19 cellular contexts compared by ENCODE assay signal in the genomic region with DNA sequence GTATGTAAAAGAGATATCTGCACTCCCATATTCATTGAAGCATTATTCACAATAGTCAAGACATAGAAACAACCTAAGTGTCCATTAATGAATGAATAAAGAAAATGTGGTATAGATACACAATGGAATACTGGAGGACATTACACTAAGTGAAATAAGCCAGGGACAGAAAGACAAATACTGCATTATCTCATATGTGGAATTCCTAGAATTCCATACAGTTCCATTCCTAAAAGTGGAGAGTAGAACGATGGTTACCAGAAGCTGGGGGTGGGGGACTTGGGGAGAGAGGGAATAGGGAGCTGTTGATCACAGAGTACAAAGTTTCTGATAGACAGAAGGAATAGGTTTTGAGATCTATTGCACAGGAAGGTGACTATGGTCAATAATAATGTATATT. TPM values are rescaled to one million over a fixed set of nuclear protein-coding genes. Genes with fewer than 3 reads are reported as not detected.
DNase-seq lines count a peak whose midpoint lies in the region; ATAC-seq and TF ChIP-seq lines count a peak whose summit lies in the region.
"Had no signal": no experiment of that assay in that cellular context is flagged by ENCODE, and none has a peak within 500 bp of the region (broad histone marks: within the 10 kb centered on the region; RNA-seq: fewer than 3 reads in every experiment).

No MANE protein-coding gene starts in this region.

- H4K91ac ChIP-seq in IMR-90 (ENCODE audit: insufficient read depth, low read depth, low read length), result no peak overlapping the region

- H2BK20ac ChIP-seq in IMR-90 (ENCODE audit: low read depth, low read length), result no peak overlapping the region

- H3K56ac ChIP-seq in IMR-90 (ENCODE audit: extremely low read depth, insufficient read depth, low read length), result no peak overlapping the region

- H4K8ac ChIP-seq in IMR-90 (ENCODE audit: low read depth in 2 of 2, low read length in 2 of 2), result no peak overlapping the region

- H2AK5ac ChIP-seq in IMR-90 (ENCODE audit: low read depth, low read length), result no peak overlapping the region

- no peak for TF ChIP-seq RAD21 in IMR-90 (IDR thresholded peaks at IDR 0.05; ENCODE audit: low read length)

- 0 out of 2 replicates have a peak, but pooled peaks cover 2% of the 10 kb centered on the region for H3K9me1 ChIP-seq in IMR-90 (ENCODE audit: insufficient read depth, low read length)

- H2BK15ac ChIP-seq in IMR-90 (ENCODE audit: low read depth, low read length), result no peak overlapping the region

- no peak overlapping the region for H4K5ac ChIP-seq in IMR-90 (ENCODE audit: low read depth, low read length)

- H3K9ac ChIP-seq in IMR-90 (ENCODE audit: low read depth, low read length), result no peak overlapping the region

- no peak overlapping the region for H3K4me3 ChIP-seq in CD4-positive, alpha-beta memory T cell (ENCODE audit: low read length in 2 of 2)
- H3K4me3 ChIP-seq in IMR-90 (ENCODE audit: insufficient read depth, low read depth, low read length), result no peak overlapping the region
- H3K4me3 ChIP-seq: pancreas, upper lobe of left lung had no signal

- no TSS peak for BruUV-seq in IMR-90 (replicated peaks; lab: Mats Ljungman, UMichigan)

- H4K20me1 ChIP-seq in IMR-90 (ENCODE audit: insufficient read depth, low read length), result peaks cover 36% of the 10 kb centered on the region

- H3K79me1 ChIP-seq in IMR-90 (ENCODE audit: low read depth in 1 of 2, low read length in 2 of 2), result peaks cover 3 to 32% of the 10 kb centered on the region in 2 experiments; a peak in 3 of 4 replicates

- no peak overlapping the region for H2AFZ ChIP-seq in IMR-90 (replicated peaks; ENCODE audit: low read length, poor library complexity)

- POLR2A ChIA-PET in CD4-positive, alpha-beta memory T cell (lab: Charles Lee; ENCODE audit: partially characterized antibody), result interaction anchor here (1.7 kb wide), 1 partner anchor 94 kb away, joined by 4 read pairs; a partner anchor contains a TSS
- POLR2A ChIA-PET in IMR-90 (lab: Charles Lee; ENCODE audit: unreplicated experiment), result no interaction called here
- POLR2A ChIA-PET in naive thymus-derived CD8-positive, alpha-beta T cell (lab: Charles Lee), result no interaction called here
- POLR2A ChIA-PET in activated CD8-positive, alpha-beta T cell treated with anti-CD3 and anti-CD28 coated beads for 36 hours (lab: Charles Lee), result no interaction called here

- peak overlapping the region; percentile 65; the same call in 1 of the 2 replicates for H3K4me2 ChIP-seq in IMR-90 (ENCODE audit: low read depth, low read length)

- H3K18ac ChIP-seq in IMR-90 (ENCODE audit: low read depth, low read length), result no peak overlapping the region

- H3K4me1 Mint-ChIP-seq in CD4-positive, alpha-beta memory T cell, result peaks cover 47 to 80% (median 65%) of the 10 kb centered on the region in 4 donors
- peaks cover 34 to 84% (median 72%) of the 10 kb centered on the region in 4 donors for H3K4me1 Mint-ChIP-seq in naive thymus-derived CD8-positive, alpha-beta T cell
- H3K4me1 Mint-ChIP-seq in activated CD8-positive, alpha-beta T cell treated with anti-CD3 and anti-CD28 coated beads for 36 hours (ENCODE audit: low read depth), result peaks cover 60% of the 10 kb centered on the region

- peak overlapping the region in 2 of 7 donors; percentile 9 to 26 for H3K27ac Mint-ChIP-seq in CD4-positive, alpha-beta memory T cell
- peak overlapping the region in 6 of 10 donors; percentile 6 to 85 (median 34) for H3K27ac Mint-ChIP-seq in naive thymus-derived CD8-positive, alpha-beta T cell
- no peak overlapping the region for H3K27ac Mint-ChIP-seq in activated CD8-positive, alpha-beta T cell treated with anti-CD3 and anti-CD28 coated beads for 36 hours
- H3K27ac Mint-ChIP-seq: stimulated activated memory B cell treated with anti-CD40 and anti-IgM and Interleukin-4, amounts not matched to agents 10 μg/mL and 1 μg/mL and 100 μg/mL, for 72 hours had no signal

- no peak overlapping the region for H3K14ac ChIP-seq in IMR-90 (replicated peaks; ENCODE audit: low read depth, low read length)

- no peak overlapping the region for H3K23ac ChIP-seq in IMR-90 (ENCODE audit: low read depth, low read length)

- TF ChIP-seq POLR2A in IMR-90 (IDR thresholded peaks at IDR 0.05; ENCODE audit: low read depth, low read length), result no peak

- intact Hi-C loops in CD4-positive, alpha-beta memory T cell (cut with micrococcal nuclease), result no loop called here
- intact Hi-C loops in IMR-90 (cut with micrococcal nuclease) (no loop called here), sciatic nerve (cut with DNase I) (no loop called here)
- intact Hi-C loops in activated CD8-positive, alpha-beta T cell treated with anti-CD3 and anti-CD28 coated beads for 36 hours (cut with micrococcal nuclease), result no loop called here

- H2BK120ac ChIP-seq in IMR-90 (ENCODE audit: low read depth, low read length), result no peak overlapping the region

- ATAC-seq in IMR-90 (ENCODE audit: low read depth), result peak; percentile 72
- ATAC-seq in naive thymus-derived CD8-positive, alpha-beta T cell, result no peak
- ATAC-seq in HG03565 (IDR thresholded peaks at IDR 0.05; ENCODE audit: unreplicated experiment), result no peak
- no peak for ATAC-seq in sciatic nerve
- ATAC-seq in activated CD8-positive, alpha-beta T cell treated with anti-CD3 and anti-CD28 coated beads for 36 hours, result no peak
- ATAC-seq: left colon; pancreas; Right ventricle myocardium inferior; stimulated activated memory B cell treated with anti-CD40 and anti-IgM and Interleukin-4, amounts not matched to agents 10 μg/mL and 1 μg/mL and 100 μg/mL, for 72 hours had no signal

- peaks cover 0 to 12% (median 3%) of the 10 kb centered on the region in 8 donors for H3K9me3 Mint-ChIP-seq in CD4-positive, alpha-beta memory T cell
- peaks cover 0 to 4% (median 3%) of the 10 kb centered on the region in 9 donors for H3K9me3 Mint-ChIP-seq in naive thymus-derived CD8-positive, alpha-beta T cell
- H3K9me3 Mint-ChIP-seq in activated CD8-positive, alpha-beta T cell treated with anti-CD3 and anti-CD28 coated beads for 36 hours, result peaks cover 5% of the 10 kb centered on the region

- CTCF ChIA-PET in CD4-positive, alpha-beta memory T cell (lab: Charles Lee; ENCODE audit: partially characterized antibody), result interaction anchor here (0.9 to 1.3 kb wide), 3 partner anchors 8 to 152 kb away, joined by 3 to 4 read pairs (median 3); no protein-coding TSS in a partner anchor
- CTCF ChIA-PET in IMR-90 (lab: Yijun Ruan, JAX), result no interaction called here
- CTCF ChIA-PET in activated CD8-positive, alpha-beta T cell treated with anti-CD3 and anti-CD28 coated beads for 36 hours (lab: Charles Lee), result no interaction called here

- in situ Hi-C loops in IMR-90 (cut with MboI; ENCODE audit: low sequenced_read_pairs), result no loop called here

- H2AK9ac ChIP-seq in IMR-90 (replicated peaks; ENCODE audit: low read depth, low read length, poor library complexity), result no peak overlapping the region

- peaks cover 37 to 38% of the 10 kb centered on the region in 2 donors for H3K36me3 Mint-ChIP-seq in CD4-positive, alpha-beta memory T cell
- H3K36me3 Mint-ChIP-seq in naive thymus-derived CD8-positive, alpha-beta T cell, result peaks cover 5 to 46% (median 18%) of the 10 kb centered on the region in 3 donors
- H3K36me3 Mint-ChIP-seq in activated CD8-positive, alpha-beta T cell treated with anti-CD3 and anti-CD28 coated beads for 36 hours (ENCODE audit: low read depth), result peaks cover 38% of the 10 kb centered on the region

- DNase-seq in CD4-positive, alpha-beta memory T cell, result no peak
- DNase-seq in IMR-90 (peak; percentile 2), amniotic epithelial cell (ENCODE audit: low read depth) (peak; percentile 18), sciatic nerve (ENCODE audit: low spot score) (no peak)
- no peak for DNase-seq in naive thymus-derived CD8-positive, alpha-beta T cell
- no peak for DNase-seq in activated T-cell treated with anti-CD3 and anti-CD28 coated beads, Interleukin-2, amount 50 U/mL, for 1 hour
- no peak for DNase-seq in activated CD8-positive, alpha-beta T cell treated with anti-CD3 and anti-CD28 coated beads for 36 hours
- DNase-seq: activated CD4-positive, alpha-beta T cell treated with anti-CD3 and anti-CD28 coated beads for 48 hours; activated T-cell treated with anti-CD3 and anti-CD28 coated beads for 4 hours; central memory CD4-positive, alpha-beta T cell; left colon; NCI-H1436; pancreas; T-helper 9 cell; upper lobe of left lung had no signal

- H3K27me3 ChIP-seq in CD4-positive, alpha-beta memory T cell (ENCODE audit: insufficient read depth, low read length), result no peaks in the 10 kb centered on the region
- no peaks in the 10 kb centered on the region for H3K27me3 ChIP-seq in IMR-90 (ENCODE audit: control insufficient read depth, insufficient read depth, low read length)
- H3K27me3 ChIP-seq: pancreas, upper lobe of left lung had no signal

- H3K27me3 Mint-ChIP-seq in CD4-positive, alpha-beta memory T cell, result no peaks in the 10 kb centered on the region
- no peaks in the 10 kb centered on the region for H3K27me3 Mint-ChIP-seq in naive thymus-derived CD8-positive, alpha-beta T cell
- no peaks in the 10 kb centered on the region for H3K27me3 Mint-ChIP-seq in activated CD8-positive, alpha-beta T cell treated with anti-CD3 and anti-CD28 coated beads for 36 hours
- H3K27me3 Mint-ChIP-seq: stimulated activated memory B cell treated with anti-CD40 and anti-IgM and Interleukin-4, amounts not matched to agents 10 μg/mL and 1 μg/mL and 100 μg/mL, for 72 hours had no signal

- no peaks in the 10 kb centered on the region for H3K9me3 ChIP-seq in CD4-positive, alpha-beta memory T cell (ENCODE audit: control insufficient read depth in 1 of 2, low read length in 2 of 2)
- H3K9me3 ChIP-seq in IMR-90 (ENCODE audit: control insufficient read depth, insufficient read depth, low read length), result no peaks in the 10 kb centered on the region
- H3K9me3 ChIP-seq: pancreas had no signal

- H3K4me3 Mint-ChIP-seq in CD4-positive, alpha-beta memory T cell, result peak overlapping the region in 7 of 8 donors; percentile 11 to 77 (median 51)
- peak overlapping the region in 8 of 10 donors; percentile 3 to 89 (median 44) for H3K4me3 Mint-ChIP-seq in naive thymus-derived CD8-positive, alpha-beta T cell
- H3K4me3 Mint-ChIP-seq in activated CD8-positive, alpha-beta T cell treated with anti-CD3 and anti-CD28 coated beads for 36 hours, result no peak overlapping the region
- H3K4me3 Mint-ChIP-seq: CD14-positive monocyte; stimulated activated memory B cell treated with anti-CD40 and anti-IgM and Interleukin-4, amounts not matched to agents 10 μg/mL and 1 μg/mL and 100 μg/mL, for 72 hours had no signal

- no peak overlapping the region for H2BK5ac ChIP-seq in IMR-90 (ENCODE audit: low read depth, low read length, poor library complexity, severe bottlenecking)

- no CpG with 5 or more reads among the region's 1 CpG for WGBS in IMR-90 (ENCODE audit: extremely low coverage in 2 of 2, insufficient read length in 1 of 2), 2 experiments

- H3K27ac ChIP-seq in CD4-positive, alpha-beta memory T cell (ENCODE audit: low read depth, low read length), result no peak overlapping the region
- H3K27ac ChIP-seq in IMR-90 (ENCODE audit: insufficient read depth, low read length), result no peak overlapping the region
- H3K27ac ChIP-seq: pancreas, upper lobe of left lung had no signal

- H3K4me1 ChIP-seq in CD4-positive, alpha-beta memory T cell (ENCODE audit: insufficient read depth, low read length), result peaks cover 57% of the 10 kb centered on the region
- H3K4me1 ChIP-seq in IMR-90 (ENCODE audit: control insufficient read depth, insufficient read depth, low read length), result peaks cover 2% of the 10 kb centered on the region

- dilution Hi-C loops in IMR-90 (cut with HindIII; ENCODE audit: low sequenced_read_pairs, unreplicated experiment), result no loop called here

- H3K36me3 ChIP-seq in CD4-positive, alpha-beta memory T cell (ENCODE audit: insufficient read depth, low read length), result peaks cover 10% of the 10 kb centered on the region
- peaks cover 7% of the 10 kb centered on the region for H3K36me3 ChIP-seq in IMR-90 (ENCODE audit: control insufficient read depth, insufficient read depth, low read length)
- H3K36me3 ChIP-seq: pancreas had no signal

- H3K4ac ChIP-seq in IMR-90 (ENCODE audit: low read depth, low read length), result no peak overlapping the region

- TF ChIP-seq CTCF in IMR-90 (conservative IDR thresholded peaks at IDR 0.05; ENCODE audit: low read depth, low read length), result no peak
- TF ChIP-seq CTCF in activated CD8-positive, alpha-beta T cell treated with anti-CD3 and anti-CD28 coated beads for 36 hours (IDR thresholded peaks at IDR 0.05), result no peak

RNA-seq across cellular contexts. Expression of a gene that starts 7.4 kb away (rescaled TPM):
- total RNA-seq in CD4-positive, alpha-beta memory T cell, result 10 to 100 TPM; 60.1 to 60.8 TPM
- 10 to 100 TPM; 23.2 to 36.5 TPM for polyA plus RNA-seq in CD4-positive, alpha-beta memory T cell
- total RNA-seq in IMR-90 (2012; rRNA removed) (20.1 and 53.3 TPM in 2 replicates), sciatic nerve (40.5 TPM)
- polyA plus RNA-seq in IMR-90 (2012; rRNA removed), result 38.1 and 39.0 TPM in 2 replicates
- polyA plus RNA-seq in IMR-90 (2012; cell fraction: cytosol; rRNA removed), result 11.1 and 12.9 TPM in 2 replicates
- polyA plus RNA-seq in IMR-90 (2012; cell fraction: nucleus; rRNA removed; ENCODE audit: low replicate concordance), result 5.0 and 19.1 TPM in 2 replicates
- total RNA-seq in naive thymus-derived CD8-positive, alpha-beta T cell, result 10 to 100 TPM; 41.2 to 44.1 TPM
- 10 to 100 TPM; 15.9 to 18.6 (median 18.0) TPM for polyA plus RNA-seq in naive thymus-derived CD8-positive, alpha-beta T cell
- 10 to 100 TPM; 29.2 to 31.6 TPM for total RNA-seq in activated CD8-positive, alpha-beta T cell treated with anti-CD3 and anti-CD28 coated beads for 36 hours

RNA-seq across cellular contexts. Expression of a gene that starts 7.7 kb away (rescaled TPM):
- 10 to 100 TPM in 1 of 2 experiments, 1 to 10 TPM in 1; 9.0 to 14.8 TPM for total RNA-seq in CD4-positive, alpha-beta memory T cell
- polyA plus RNA-seq in CD4-positive, alpha-beta memory T cell, result 1 to 10 TPM; 1.5 to 5.7 TPM
- total RNA-seq in IMR-90 (2012; rRNA removed) (7.3 and 20.0 TPM in 2 replicates), sciatic nerve (7.2 TPM)
- 4.3 and 5.5 TPM in 2 replicates for polyA plus RNA-seq in IMR-90 (2012; rRNA removed)
- polyA plus RNA-seq in IMR-90 (2012; cell fraction: cytosol; rRNA removed), result 0.74 and 0.75 TPM in 2 replicates
- 1.8 and 8.3 TPM in 2 replicates for polyA plus RNA-seq in IMR-90 (2012; cell fraction: nucleus; rRNA removed; ENCODE audit: low replicate concordance)
- 10 to 100 TPM in 1 of 2 experiments, 1 to 10 TPM in 1; 7.5 to 10.2 TPM for total RNA-seq in naive thymus-derived CD8-positive, alpha-beta T cell
- 1 to 10 TPM in 2 of 3 donors, under 1 TPM in 1; 0.93 to 3.8 (median 3.3) TPM for polyA plus RNA-seq in naive thymus-derived CD8-positive, alpha-beta T cell
- 10 to 100 TPM; 21.8 to 24.6 TPM for total RNA-seq in activated CD8-positive, alpha-beta T cell treated with anti-CD3 and anti-CD28 coated beads for 36 hours

Comparison
In these comparisons a context has a peak if more than half of its experiments do, and no peak if none do; other contexts are left out.
1. DNase-seq: peak in IMR-90 (single experiment) and amniotic epithelial cell (single experiment); none in CD4-positive, alpha-beta memory T cell (0 of 5), naive thymus-derived CD8-positive, alpha-beta T cell (0 of 10), sciatic nerve (single experiment), activated T-cell treated with anti-CD3 and anti-CD28 coated beads, Interleukin-2, amount 50 U/mL, for 1 hour (single experiment) and activated CD8-positive, alpha-beta T cell treated with anti-CD3 and anti-CD28 coated beads for 36 hours (single experiment).